Comparison of ENCODE assay signal across 9 cellular contexts in the genomic region with DNA sequence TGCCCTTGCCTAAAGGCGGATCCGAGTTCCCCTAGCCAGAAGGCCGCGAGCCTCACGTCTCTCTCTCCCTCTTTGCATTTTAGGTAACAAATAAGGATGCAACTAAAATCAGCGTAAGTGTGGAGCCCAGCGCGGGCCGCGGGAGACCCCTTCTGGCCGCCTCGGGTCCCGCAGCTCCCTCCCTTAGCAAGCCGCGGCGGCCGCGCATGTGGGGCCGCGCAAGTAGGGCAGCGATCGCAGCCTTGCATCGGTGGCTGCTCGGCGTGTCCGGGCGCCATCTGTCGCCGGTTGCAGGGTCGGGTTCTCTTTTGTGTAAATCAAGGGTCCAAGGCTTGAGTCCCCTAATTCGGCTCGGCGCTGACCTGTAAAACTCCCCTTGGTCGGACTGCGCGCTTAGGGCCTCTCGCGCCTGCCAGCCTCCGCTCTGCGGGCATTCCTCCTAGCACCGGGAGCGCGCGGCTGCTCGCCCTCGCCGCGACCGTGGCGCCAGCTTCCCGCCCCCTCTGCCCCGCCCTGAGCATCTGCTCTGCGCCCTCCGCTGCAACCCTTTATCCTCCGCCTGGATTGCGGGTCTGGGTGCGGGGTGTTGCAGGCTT. TPM values are rescaled to one million over a fixed set of nuclear protein-coding genes. Genes with fewer than 3 reads are reported as not detected.
A peak's percentile ranks its signal among the peaks of the same experiment; 100 is the strongest.
DNase-seq lines count a peak whose midpoint lies in the region; ATAC-seq and TF ChIP-seq lines count a peak whose summit lies in the region.
"Had no signal": no experiment of that assay in that cellular context is flagged by ENCODE, and none has a peak within 500 bp of the region (broad histone marks: within the 10 kb centered on the region; RNA-seq: fewer than 3 reads in every experiment).

No MANE protein-coding gene starts in this region.

- H3K4me3 ChIP-seq in BJ (ENCODE audit: low read depth, low read length) (peak overlapping the region; percentile 28), duodenal mucosa (ENCODE audit: low read depth in 1 of 2, low read length in 2 of 2) (peak overlapping the region; percentile 8 to 45), lower lobe of right lung (peak overlapping the region; percentile 17)

- peak; percentile 83 for TF ChIP-seq CTCF in BJ (IDR thresholded peaks at IDR 0.05; ENCODE audit: insufficient read depth, low read depth, low read length)
- peak; percentile 64 for TF ChIP-seq CTCF in lower lobe of right lung (IDR thresholded peaks at IDR 0.05)

- ATAC-seq in GM19438 (IDR thresholded peaks at IDR 0.05; ENCODE audit: low read depth, unreplicated experiment) (peak; percentile 81), lower lobe of right lung (peak; percentile 47 to 64)

- H3K4me1 ChIP-seq in duodenal mucosa (ENCODE audit: control insufficient read depth in 1 of 2, insufficient read depth in 2 of 2, low read length in 2 of 2) (peaks cover 0 to 3% of the 10 kb centered on the region in 2 donors), lower lobe of right lung (peaks cover 18% of the 10 kb centered on the region)

- H3K27ac ChIP-seq in duodenal mucosa (ENCODE audit: low read depth, low read length) (no peak overlapping the region), lower lobe of right lung (no peak overlapping the region)

- no peak overlapping the region for H3K9ac ChIP-seq in duodenal mucosa (ENCODE audit: low read depth in 1 of 2, low read length in 2 of 2)

- no peak for DNase-seq in BJ (ENCODE audit: low read depth)
- DNase-seq in NCI-H1048 (lab: John Stamatoyannopoulos, UW) = peak; percentile 13
- peak; percentile 88 for DNase-seq in activated CD4-positive, alpha-beta T cell treated with anti-CD3 and anti-CD28 coated beads for 48 hours
- no peak for DNase-seq in lower lobe of right lung
- peak; percentile 11 for DNase-seq in stimulated activated CD8-positive, alpha-beta memory T cell treated with anti-CD3 and anti-CD28 coated beads, Interleukin-12 subunit alpha, Interleukin-12 subunit beta, amount 100 ng/mL, for 1 hour (ENCODE audit: low read depth)
- DNase-seq in cortex of kidney (lab: John Stamatoyannopoulos, UW) = no peak

- POLR2A ChIA-PET in BJ (lab: Charles Lee) = no interaction called here

- CTCF ChIA-PET in BJ (lab: Yijun Ruan, JAX) = interaction anchor here (0.6 to 2.3 kb wide), 11 partner anchors 8 to 244 kb away, joined by 3 to 16 read pairs (median 3); no protein-coding TSS in a partner anchor

- intact Hi-C loops in lower lobe of right lung (cut with DNase I) = no loop called here

- H3K9me3 ChIP-seq in duodenal mucosa (ENCODE audit: control insufficient read depth in 1 of 2, low read length in 2 of 2) = no peaks in the 10 kb centered on the region
- H3K9me3 ChIP-seq in lower lobe of right lung = no peaks in the 10 kb centered on the region

- H3K36me3 ChIP-seq in BJ (ENCODE audit: control insufficient read depth, insufficient read depth, low read length) = no peaks in the 10 kb centered on the region
- no peaks in the 10 kb centered on the region for H3K36me3 ChIP-seq in duodenal mucosa (ENCODE audit: control insufficient read depth in 1 of 2, insufficient read depth in 2 of 2, low read length in 2 of 2)
- no peaks in the 10 kb centered on the region for H3K36me3 ChIP-seq in lower lobe of right lung

- H3K27me3 ChIP-seq in BJ (ENCODE audit: control insufficient read depth, insufficient read depth, low read length) (peaks cover 49% of the 10 kb centered on the region), duodenal mucosa (ENCODE audit: control insufficient read depth in 1 of 2, insufficient read depth in 2 of 2, low read length in 2 of 2) (peaks cover 45 to 51% of the 10 kb centered on the region in 2 donors), lower lobe of right lung (ENCODE audit: low read depth) (peaks cover 99% of the 10 kb centered on the region)

RNA-seq across cellular contexts. Expression of a gene that starts 2.7 kb away (rescaled TPM):
- polyA plus RNA-seq in BJ (2011; rRNA removed) = not detected in 2 replicates
- not detected in 2 replicates for polyA minus RNA-seq in BJ (2011; rRNA and poly(A)+ RNA removed)
- not detected for total RNA-seq in lower lobe of right lung
- polyA plus RNA-seq: IgD-negative memory B cell had no signal

Comparison
In these comparisons a context has a peak if more than half of its experiments do, and no peak if none do; other contexts are left out.
1. DNase-seq: peak in NCI-H1048 (single experiment), activated CD4-positive, alpha-beta T cell treated with anti-CD3 and anti-CD28 coated beads for 48 hours (single experiment) and stimulated activated CD8-positive, alpha-beta memory T cell treated with anti-CD3 and anti-CD28 coated beads, Interleukin-12 subunit alpha, Interleukin-12 subunit beta, amount 100 ng/mL, for 1 hour (single experiment); none in BJ (single experiment), lower lobe of right lung (single experiment) and cortex of kidney (single experiment).
2. Peak in every context shown above with its lines, with median percentiles within 50 percentile points of each other: H3K4me3 ChIP-seq.